ENCODE assay signal across 25 cellular contexts in genomic region chr2:95667480-95667879, GRCh38.
DNase-seq lines count a peak whose midpoint lies in the region; ATAC-seq, FAIRE-seq and TF ChIP-seq lines count a peak whose summit lies in the region.
"Had no signal": no experiment of that assay in that cellular context is flagged by ENCODE, and none has a peak within 500 bp of the region (broad histone marks: within the 10 kb centered on the region; RNA-seq: fewer than 3 reads in every experiment).

No MANE protein-coding gene starts in this region.

- H3K36me3 ChIP-seq in right lobe of liver (no peaks in the 10 kb centered on the region), HepG2 (replicated peaks in 1 of 2; ENCODE audit: control insufficient read depth in 1 of 2, insufficient read depth in 2 of 2, low read length in 2 of 2) (no peaks in the 10 kb centered on the region), thymus (ENCODE audit: control insufficient read depth, insufficient read depth) (no peaks in the 10 kb centered on the region)
- H3K36me3 ChIP-seq: BLaER1 treated with 17β-estradiol and CSF1 and Interleukin-3, amounts not matched to agents 10 nM and 100 nM had no signal

- no peak overlapping the region for H3K9ac ChIP-seq in HepG2 (ENCODE audit: insufficient read depth, low read depth, low read length)
- H3K9ac ChIP-seq: BLaER1 treated with 17β-estradiol and CSF1 and Interleukin-3, amounts not matched to agents 10 nM and 100 nM had no signal

- no peak overlapping the region for H3K27ac ChIP-seq in right lobe of liver
- H3K27ac ChIP-seq in HepG2 (ENCODE audit: extremely low read length, insufficient read depth, low read length) = no peak overlapping the region
- H3K27ac ChIP-seq in thymus (ENCODE audit: low read depth) = peak overlapping the region; percentile 37
- H3K27ac ChIP-seq: A549; BLaER1 treated with 17β-estradiol and CSF1 and Interleukin-3, amounts not matched to agents 10 nM and 100 nM had no signal

- H2AFZ ChIP-seq in HepG2 (ENCODE audit: low read length) = no peak overlapping the region

- TF ChIP-seq CTCF in right lobe of liver (IDR thresholded peaks at IDR 0.05) (no peak), HepG2 (CRISPR knock-in tag; IDR thresholded peaks at IDR 0.05) (no peak)

- no peak overlapping the region for H3K4me2 ChIP-seq in HepG2 (ENCODE audit: low read depth, low read length)
- H3K4me2 ChIP-seq: A549; BLaER1 treated with 17β-estradiol and CSF1 and Interleukin-3, amounts not matched to agents 10 nM and 100 nM had no signal

- intact Hi-C loops in right lobe of liver (cut with DNase I) = no loop called here
- intact Hi-C loops in HepG2 (cut with micrococcal nuclease; ENCODE audit: unreplicated experiment) = no loop called here

- in situ Hi-C loops in HepG2 (cut with HindIII; ENCODE audit: extremely low pct_ligation_motif_present, low pct_unique_long_range_greater_than_20kb) = no loop called here

- H3K27me3 ChIP-seq in right lobe of liver = no peaks in the 10 kb centered on the region
- peaks cover 3 to 34% of the 10 kb centered on the region in 2 experiments; a peak in 4 of 5 replicates for H3K27me3 ChIP-seq in HepG2 (ENCODE audit: control insufficient read depth in 1 of 2, insufficient read depth in 2 of 2, low read length in 2 of 2)
- no peaks in the 10 kb centered on the region for H3K27me3 ChIP-seq in thymus (ENCODE audit: control insufficient read depth, insufficient read depth)
- H3K27me3 ChIP-seq: BLaER1 treated with 17β-estradiol and CSF1 and Interleukin-3, amounts not matched to agents 10 nM and 100 nM had no signal

- H4K20me1 ChIP-seq in HepG2 (ENCODE audit: insufficient read depth, low read length) = no peaks in the 10 kb centered on the region
- H4K20me1 ChIP-seq: BLaER1 treated with 17β-estradiol and CSF1 and Interleukin-3, amounts not matched to agents 10 nM and 100 nM had no signal

- no peaks in the 10 kb centered on the region for H3K9me3 ChIP-seq in right lobe of liver
- H3K9me3 ChIP-seq in HepG2 (ENCODE audit: low read length) = no peaks in the 10 kb centered on the region
- H3K9me3 ChIP-seq in thymus (ENCODE audit: control insufficient read depth) = no peaks in the 10 kb centered on the region
- H3K9me3 ChIP-seq: A549; BLaER1 treated with 17β-estradiol and CSF1 and Interleukin-3, amounts not matched to agents 10 nM and 100 nM had no signal

- no peak for TF ChIP-seq EP300 in HepG2 (IDR thresholded peaks at IDR 0.05; ENCODE audit: low read depth in 2 of 2, low read length in 2 of 2)
- no peak for TF ChIP-seq EP300 in HepG2 (CRISPR knock-in tag; IDR thresholded peaks at IDR 0.05; ENCODE audit: borderline replicate concordance)

- DNase-seq in right lobe of liver (peak in 2 of 3 donors; percentile 57 to 66), HepG2 (ENCODE audit: low spot score) (no peak), left lobe of liver (ENCODE audit: low spot score) (peak; percentile 62), MV-4-11 (lab: John Stamatoyannopoulos, UW) (no peak)
- DNase-seq: AML-193, COR-L47, DMS79 treated with DMSO at 0.1 percent for 48 hours, HCEC 1CT, Karpas-422, NCI-H1092 treated with DMSO at 0.1 percent for 48 hours, NCI-H1436, NCI-H187, NCI-H2081 treated with DMSO at 0.1 percent for 48 hours, NCI-H2171, NCI-H226, NCI-H510A, NCI-H69, RPMI8226, SHP77 treated with DMSO at 0.1 percent for 48 hours had no signal

- no peak for TF ChIP-seq RAD21 in HepG2 (CRISPR knock-in tag; IDR thresholded peaks at IDR 0.05)

- BruUV-seq in HepG2 (replicated peaks; lab: Mats Ljungman, UMichigan) = no TSS peak

- POLR2A ChIA-PET in HepG2 (lab: Yijun Ruan, JAX) = no interaction called here

- H3K4me3 ChIP-seq in right lobe of liver = no peak overlapping the region
- no peak overlapping the region for H3K4me3 ChIP-seq in HepG2 (replicated peaks in 1 of 3; ENCODE audit: insufficient read depth in 1 of 3, low read depth in 2 of 3, low read length in 3 of 3)
- H3K4me3 ChIP-seq in thymus (ENCODE audit: low read length) = no peak overlapping the region
- H3K4me3 ChIP-seq: A549; BLaER1 treated with 17β-estradiol and CSF1 and Interleukin-3, amounts not matched to agents 10 nM and 100 nM had no signal

- no peaks in the 10 kb centered on the region for H3K79me2 ChIP-seq in HepG2 (ENCODE audit: insufficient read depth, low read length)

- no peak for FAIRE-seq in HepG2 (lab: Jason Lieb, UNC)
- FAIRE-seq: A549, H1 had no signal

- ATAC-seq in right lobe of liver (peak; percentile 31 to 88 (median 52)), HepG2 (no peak), left lobe of liver (peak; percentile 91), HG02852 (IDR thresholded peaks at IDR 0.05; ENCODE audit: unreplicated experiment) (no peak)
- no peak for ATAC-seq in activated CD4-positive, CD25-positive, alpha-beta regulatory T cell treated with anti-CD3 and anti-CD28 coated beads, Interleukin-2, amount 50 U/mL, for 24 hours
- ATAC-seq: A549 had no signal

- CTCF ChIA-PET in HepG2 (lab: Yijun Ruan, JAX; ENCODE audit: low intra/inter-chr PET ratio, low total read pairs) = no interaction called here

- TF ChIP-seq POLR2A in right lobe of liver (IDR thresholded peaks at IDR 0.05) = no peak
- TF ChIP-seq POLR2A in HepG2 (IDR thresholded peaks at IDR 0.05; ENCODE audit: insufficient read depth in 1 of 2, low read depth in 2 of 2, low read length in 2 of 2) = no peak

- H3K4me1 ChIP-seq in right lobe of liver (peaks cover 0 to 10% (median 0%) of the 10 kb centered on the region in 4 donors), HepG2 (ENCODE audit: insufficient read depth, low read length) (no peaks in the 10 kb centered on the region), thymus (ENCODE audit: control insufficient read depth, insufficient read depth, low read length) (peaks cover 32% of the 10 kb centered on the region)
- H3K4me1 ChIP-seq: A549 had no signal

TF ChIP-seq in HepG2, 621 proteins besides CTCF, POLR2A, EP300 and RAD21:
- no peak for TF ChIP-seq LBX2 (CRISPR knock-in tag; IDR thresholded peaks at IDR 0.05; ENCODE audit: borderline replicate concordance)
- TF ChIP-seq NFATC3 (CRISPR knock-in tag; IDR thresholded peaks at IDR 0.05) = no peak
- no peak for TF ChIP-seq ZEB1 (IDR thresholded peaks at IDR 0.05; ENCODE audit: insufficient replicate concordance, low read depth)
- TF ChIP-seq SIX1 (CRISPR knock-in tag; IDR thresholded peaks at IDR 0.05; ENCODE audit: borderline replicate concordance) = no peak
- TF ChIP-seq ZBTB1 (CRISPR knock-in tag; IDR thresholded peaks at IDR 0.05; ENCODE audit: borderline replicate concordance) = no peak
- TF ChIP-seq, protein P1, sequence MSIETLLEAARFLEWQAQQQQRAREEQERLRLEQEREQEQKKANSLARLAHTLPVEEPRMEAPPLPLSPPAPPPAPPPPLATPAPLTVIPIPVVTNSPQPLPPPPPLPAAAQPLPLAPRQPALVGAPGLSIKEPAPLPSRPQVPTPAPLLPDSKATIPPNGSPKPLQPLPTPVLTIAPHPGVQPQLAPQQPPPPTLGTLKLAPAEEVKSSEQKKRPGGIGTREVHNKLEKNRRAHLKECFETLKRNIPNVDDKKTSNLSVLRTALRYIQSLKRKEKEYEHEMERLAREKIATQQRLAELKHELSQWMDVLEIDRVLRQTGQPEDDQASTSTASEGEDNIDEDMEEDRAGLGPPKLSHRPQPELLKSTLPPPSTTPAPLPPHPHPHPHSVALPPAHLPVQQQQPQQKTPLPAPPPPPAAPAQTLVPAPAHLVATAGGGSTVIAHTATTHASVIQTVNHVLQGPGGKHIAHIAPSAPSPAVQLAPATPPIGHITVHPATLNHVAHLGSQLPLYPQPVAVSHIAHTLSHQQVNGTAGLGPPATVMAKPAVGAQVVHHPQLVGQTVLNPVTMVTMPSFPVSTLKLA (IDR thresholded peaks at IDR 0.05) = no peak
- no peak for TF ChIP-seq NFKB2 (CRISPR knock-in tag; IDR thresholded peaks at IDR 0.05; ENCODE audit: borderline replicate concordance)
- TF ChIP-seq ZNF136 (CRISPR knock-in tag; IDR thresholded peaks at IDR 0.05; ENCODE audit: low read depth) = no peak
- no peak for TF ChIP-seq ZNF740 (CRISPR knock-in tag; IDR thresholded peaks at IDR 0.05)
- TF ChIP-seq JUND (CRISPR knock-in tag; IDR thresholded peaks at IDR 0.05) = no peak

Comparison
In these comparisons a context has a peak if more than half of its experiments do, and no peak if none do; other contexts are left out.
1. ATAC-seq: peak in right lobe of liver (4 of 4) and left lobe of liver (single experiment); none in HepG2 (single experiment), HG02852 (single experiment) and activated CD4-positive, CD25-positive, alpha-beta regulatory T cell treated with anti-CD3 and anti-CD28 coated beads, Interleukin-2, amount 50 U/mL, for 24 hours (0 of 2).
2. DNase-seq: peak in right lobe of liver (2 of 3) and left lobe of liver (single experiment); none in HepG2 (single experiment) and MV-4-11 (single experiment).